ENCODE assay signal across 8 cellular contexts in genomic region chr7:131107343-131108211, GRCh38.
DNase-seq lines count a peak whose midpoint lies in the region; ATAC-seq and TF ChIP-seq lines count a peak whose summit lies in the region.

No MANE protein-coding gene starts in this region.

- peaks cover 45% of the 10 kb centered on the region for H3K79me2 ChIP-seq in KMS-11 (ENCODE audit: insufficient read depth, low read depth)

- peak overlapping the region; percentile 97 for H3K9ac ChIP-seq in KMS-11

- CTCF ChIA-PET in activated naive CD4-positive, alpha-beta T cell treated with anti-CD3 and anti-CD28 coated beads, Interleukin-2, amount 10 ng/mL, durations not matched to agents 7 days and 5 days (lab: Charles Lee): interaction anchor here (1.4 kb wide), 1 partner anchor 129 kb away, joined by 5 read pairs; no protein-coding TSS in a partner anchor

- H3K36me3 ChIP-seq in KMS-11 (ENCODE audit: insufficient read depth) (no peaks in the 10 kb centered on the region), tibial artery (no peaks in the 10 kb centered on the region)

- H3K36me3 Mint-ChIP-seq in activated naive CD4-positive, alpha-beta T cell treated with anti-CD3 and anti-CD28 coated beads, Interleukin-2, amount 10 ng/mL, durations not matched to agents 7 days and 5 days: peaks cover 20% of the 10 kb centered on the region

- intact Hi-C loops in tibial artery (cut with DNase I; ENCODE audit: low total_unique reads): loop anchor here (5.0 to 10.0 kb wide), 3 partner anchors 210 to 307 kb away; no protein-coding TSS in a partner anchor

- DNase-seq in ELF-1 (ENCODE audit: low read depth, low spot score) (peak; percentile 64), SIG-M5 treated with dmso at 0.1 percent for 504 hours (lab: John Stamatoyannopoulos, UW; ENCODE audit: unreplicated experiment) (peak; percentile 88), germinal center (ENCODE audit: low spot score) (peak; percentile 87), omental fat pad (ENCODE audit: low spot score) (no peak), tibial artery (peak; percentile 87 to 90)
- DNase-seq in activated naive CD4-positive, alpha-beta T cell treated with anti-CD3 and anti-CD28 coated beads, Interleukin-2, amount 10 ng/mL, durations not matched to agents 7 days and 5 days: peak; percentile 86

- ATAC-seq in GM21723 (IDR thresholded peaks at IDR 0.05; ENCODE audit: unreplicated experiment): peak; percentile 48
- ATAC-seq in omental fat pad (ENCODE audit: low FRiP score): peak; percentile 24

- H4K20me1 ChIP-seq in KMS-11 (ENCODE audit: insufficient read depth): peaks cover 12% of the 10 kb centered on the region; the same call in 1 of the 2 replicates

- no peaks in the 10 kb centered on the region for H3K9me3 Mint-ChIP-seq in activated naive CD4-positive, alpha-beta T cell treated with anti-CD3 and anti-CD28 coated beads, Interleukin-2, amount 10 ng/mL, durations not matched to agents 7 days and 5 days

- H3K4me3 ChIP-seq in KMS-11 (IDR thresholded peaks at IDR 0.05; ENCODE audit: insufficient read depth, low read depth, low read length) (no peak overlapping the region), tibial artery (peak overlapping the region; percentile 80 to 86)

- peaks cover 45% of the 10 kb centered on the region for H3K4me1 ChIP-seq in KMS-11 (ENCODE audit: low read depth, poor library complexity, severe bottlenecking)
- H3K4me1 ChIP-seq in tibial artery: peaks cover 0 to 53% (median 16%) of the 10 kb centered on the region in 4 donors

- H3K27me3 ChIP-seq in KMS-11 (ENCODE audit: insufficient read depth, low read depth) (no peaks in the 10 kb centered on the region), tibial artery (no peaks in the 10 kb centered on the region)

- peak overlapping the region; percentile 98 for H3K27ac Mint-ChIP-seq in activated naive CD4-positive, alpha-beta T cell treated with anti-CD3 and anti-CD28 coated beads, Interleukin-2, amount 10 ng/mL, durations not matched to agents 7 days and 5 days

- peaks cover 68% of the 10 kb centered on the region for H3K4me1 Mint-ChIP-seq in activated naive CD4-positive, alpha-beta T cell treated with anti-CD3 and anti-CD28 coated beads, Interleukin-2, amount 10 ng/mL, durations not matched to agents 7 days and 5 days

- no peaks in the 10 kb centered on the region for H3K27me3 Mint-ChIP-seq in activated naive CD4-positive, alpha-beta T cell treated with anti-CD3 and anti-CD28 coated beads, Interleukin-2, amount 10 ng/mL, durations not matched to agents 7 days and 5 days

- no peaks in the 10 kb centered on the region for H3K9me3 ChIP-seq in tibial artery

- H2AFZ ChIP-seq in KMS-11 (ENCODE audit: low read depth): peak overlapping the region; percentile 27

- H3K4me2 ChIP-seq in KMS-11: peak overlapping the region; percentile 96

- H3K27ac ChIP-seq in KMS-11 (peak overlapping the region; percentile 94), tibial artery (peak overlapping the region; percentile 99)

- H3K4me3 Mint-ChIP-seq in activated naive CD4-positive, alpha-beta T cell treated with anti-CD3 and anti-CD28 coated beads, Interleukin-2, amount 10 ng/mL, durations not matched to agents 7 days and 5 days: peak overlapping the region; percentile 99

- no peak for TF ChIP-seq CTCF in KMS-11 (conservative IDR thresholded peaks at IDR 0.05; ENCODE audit: low read depth, low read length)
- TF ChIP-seq CTCF in omental fat pad (IDR thresholded peaks at IDR 0.05): no peak
- TF ChIP-seq CTCF in tibial artery (IDR thresholded peaks at IDR 0.05): peak in 1 of 2 experiments; percentile 17
